In the genomic region with DNA sequence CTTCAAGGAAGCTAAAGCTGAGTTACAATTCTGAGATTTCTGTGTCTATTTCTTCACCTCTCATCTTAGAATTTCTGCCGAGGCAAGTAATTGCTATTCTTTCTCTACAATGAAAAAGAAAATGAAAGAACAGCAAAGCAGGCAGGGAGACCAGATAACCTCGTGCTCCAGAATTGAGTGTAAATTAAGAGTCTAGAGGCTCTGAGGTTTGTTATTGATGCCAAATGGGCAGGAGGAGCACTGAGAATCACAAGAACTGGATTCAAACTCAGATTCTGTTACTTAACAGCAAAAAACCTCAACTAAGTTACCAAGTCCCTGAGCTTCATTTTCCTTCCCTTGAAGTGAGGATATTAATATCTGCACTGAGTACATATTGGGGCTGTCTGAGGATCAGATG, we compare ENCODE assay signal across 14 cellular contexts. TPM values are rescaled to one million over a fixed set of nuclear protein-coding genes. Genes with fewer than 3 reads are reported as not detected.
DNase-seq lines count a peak whose midpoint lies in the region; ATAC-seq, FAIRE-seq and TF ChIP-seq lines count a peak whose summit lies in the region.
"Had no signal": no experiment of that assay in that cellular context is flagged by ENCODE, and none has a peak within 500 bp of the region (broad histone marks: within the 10 kb centered on the region; RNA-seq: fewer than 3 reads in every experiment).

No MANE protein-coding gene starts in this region.

- H3K4me3 ChIP-seq in ascending aorta: peak overlapping the region; percentile 18 to 47
- H3K4me3 ChIP-seq in muscle layer of colon (ENCODE audit: low read depth in 1 of 2, low read length in 2 of 2): peak overlapping the region in 1 of 2 donors; percentile 49
- peak overlapping the region in 2 of 4 donors; percentile 5 to 25 for H3K4me3 ChIP-seq in tibial nerve
- H3K4me3 ChIP-seq: MG63 had no signal

- FAIRE-seq in urothelium cell line (lab: Jason Lieb, UNC): no peak

- intact Hi-C loops in ascending aorta (cut with DNase I): no loop called here

- H3K4me1 ChIP-seq in ascending aorta (peaks cover 0 to 12% of the 10 kb centered on the region in 2 donors), muscle layer of colon (ENCODE audit: insufficient read depth, low read length) (peaks cover 68% of the 10 kb centered on the region), tibial nerve (peaks cover 0 to 33% (median 4%) of the 10 kb centered on the region in 4 donors)

- no peaks in the 10 kb centered on the region for H3K9me3 ChIP-seq in ascending aorta
- no peaks in the 10 kb centered on the region for H3K9me3 ChIP-seq in muscle layer of colon (ENCODE audit: low read length)
- H3K9me3 ChIP-seq in tibial nerve: no peaks in the 10 kb centered on the region
- H3K9me3 ChIP-seq: MG63 had no signal

- H3K36me3 ChIP-seq in ascending aorta (no peaks in the 10 kb centered on the region), muscle layer of colon (ENCODE audit: insufficient read depth, low read length) (no peaks in the 10 kb centered on the region), tibial nerve (no peaks in the 10 kb centered on the region)
- H3K36me3 ChIP-seq: MG63 had no signal

- no peak for TF ChIP-seq POLR2A in tibial nerve (IDR thresholded peaks at IDR 0.05)

- ATAC-seq in HG02870 (IDR thresholded peaks at IDR 0.05; ENCODE audit: unreplicated experiment): peak; percentile 37
- ATAC-seq: activated T-helper 17 cell treated with anti-CD3 and anti-CD28 coated beads, Interleukin-2, amount 50 U/mL, for 72 hours; stimulated activated naive CD8-positive, alpha-beta T cell treated with anti-CD3 and anti-CD28 coated beads, Interleukin-15, Interleukin-2, amounts not matched to agents 100 U/mL and 50 U/mL, for 24 hours had no signal

- TF ChIP-seq CTCF in ascending aorta (IDR thresholded peaks at IDR 0.05): no peak
- no peak for TF ChIP-seq CTCF in tibial nerve (IDR thresholded peaks at IDR 0.05)

- H3K27me3 ChIP-seq in ascending aorta (no peaks in the 10 kb centered on the region), muscle layer of colon (ENCODE audit: control insufficient read depth in 1 of 2, insufficient read depth in 2 of 2, low read length in 2 of 2) (no peaks in the 10 kb centered on the region), tibial nerve (no peaks in the 10 kb centered on the region)
- H3K27me3 ChIP-seq: MG63 had no signal

- peak overlapping the region; percentile 32 for H3K9ac ChIP-seq in muscle layer of colon (ENCODE audit: low read length)

- H3K27ac ChIP-seq in ascending aorta (peak overlapping the region; percentile 56 to 58), muscle layer of colon (ENCODE audit: low read depth, low read length) (peak overlapping the region; percentile 91), tibial nerve (peak overlapping the region; percentile 4 to 87 (median 48))

- 5 to 12% methylated on average over 2 of the region's 2 CpGs for WGBS in tibial nerve, 2 donors

- DNase-seq in ascending aorta (ENCODE audit: low spot score in 2 of 2) (no peak), tibial nerve (ENCODE audit: low spot score in 2 of 2) (no peak), urothelium cell line (ENCODE audit: low spot score) (no peak), SK-N-DZ (ENCODE audit: low spot score) (no peak)
- no peak for DNase-seq in stimulated activated CD4-positive, alpha-beta T cell treated with anti-CD3 and anti-CD28 coated beads, Interleukin-1b, Interleukin-23, amount 100 ng/mL, for 48 hours
- DNase-seq: activated CD4-positive, alpha-beta T cell treated with anti-CD3 and anti-CD28 coated beads, Interleukin-2, amount 10 ng/mL, durations not matched to agents 7 days and 5 days; endodermal cell; mesendoderm; MG63; posterior cingulate gyrus; stimulated activated naive CD8-positive, alpha-beta T cell treated with anti-CD3 and anti-CD28 coated beads, Interleukin-15, Interleukin-2, amounts not matched to agents 100 U/mL and 50 U/mL, for 24 hours had no signal

- peak in 1 of 2 donors; percentile 5 for TF ChIP-seq EP300 in tibial nerve (IDR thresholded peaks at IDR 0.05)

RNA-seq across cellular contexts. Expression of a gene that starts 5.5 kb away (rescaled TPM):
- total RNA-seq in ascending aorta: 77.9 TPM
- total RNA-seq in tibial nerve: 100 to 1,000 TPM in 2 of 4 donors, 10 to 100 TPM in 2; 76.5 to 120 (median 103) TPM
- 28.9 and 39.2 TPM in 2 replicates for polyA plus RNA-seq in SK-N-DZ (2014; cell fraction: cytosol; rRNA removed)
- polyA plus RNA-seq in SK-N-DZ (2014; cell fraction: nucleus; rRNA removed): 50.1 and 56.0 TPM in 2 replicates
